In the genomic region with DNA sequence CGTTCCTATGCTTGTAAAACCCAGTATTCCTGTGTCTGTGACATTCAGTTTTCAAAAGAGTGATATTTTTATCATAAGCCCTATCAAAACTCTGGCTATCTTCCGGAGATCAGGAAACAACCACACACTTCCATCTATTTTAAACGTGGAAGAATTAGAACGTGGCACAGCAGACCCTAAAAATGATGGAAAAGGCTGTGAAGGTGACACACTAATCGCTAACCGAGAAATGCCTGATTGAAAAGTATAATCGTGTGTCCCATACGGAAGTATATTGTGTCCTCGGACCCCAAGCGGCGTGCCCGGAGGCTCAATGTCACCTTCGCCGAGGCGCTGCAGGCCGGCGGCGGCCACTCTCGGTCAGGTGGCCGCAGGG, we compare ENCODE assay signal across 8 cellular contexts. TPM values are rescaled to one million over a fixed set of nuclear protein-coding genes. Genes with fewer than 3 reads are reported as not detected.
DNase-seq lines count a peak whose midpoint lies in the region; ATAC-seq and TF ChIP-seq lines count a peak whose summit lies in the region.

No MANE protein-coding gene starts in this region.

- H3K4me3 Mint-ChIP-seq in activated T-helper 1 cell treated with anti-CD3 and anti-CD28 coated beads, Interleukin-12 subunit alpha, Interleukin-12 subunit beta, Interleukin-2, Interleukin-4 antibody, amounts not matched to agents 30 ng/mL and 10 ng/mL and 1 ng/mL, durations not matched to agents 14 hours and 24 hours and 36 hours: peak overlapping the region; percentile 91
- peak overlapping the region; percentile 85 to 90 for H3K4me3 Mint-ChIP-seq in stimulated activated naive B cell treated with anti-CD40 and anti-IgM and Interleukin-4, amounts not matched to agents 10 μg/mL and 1 μg/mL and 100 μg/mL, for 72 hours

- H3K36me3 Mint-ChIP-seq in activated T-helper 1 cell treated with anti-CD3 and anti-CD28 coated beads, Interleukin-12 subunit alpha, Interleukin-12 subunit beta, Interleukin-2, Interleukin-4 antibody, amounts not matched to agents 30 ng/mL and 10 ng/mL and 1 ng/mL, durations not matched to agents 14 hours and 24 hours and 36 hours (ENCODE audit: low read depth): peaks cover 14% of the 10 kb centered on the region
- peaks cover 3 to 7% of the 10 kb centered on the region in 2 donors for H3K36me3 Mint-ChIP-seq in stimulated activated naive B cell treated with anti-CD40 and anti-IgM and Interleukin-4, amounts not matched to agents 10 μg/mL and 1 μg/mL and 100 μg/mL, for 72 hours

- H3K36me3 ChIP-seq in A673 (ENCODE audit: insufficient read depth, low read length, poor library complexity, severe bottlenecking) (no peaks in the 10 kb centered on the region), HAP-1 (replicated peaks) (peaks cover 24% of the 10 kb centered on the region), iPS DF 6.9 (ENCODE audit: control insufficient read depth, insufficient read depth, low read length) (no peaks in the 10 kb centered on the region; the same call in 1 of the 2 replicates)

- H3K27me3 Mint-ChIP-seq in activated T-helper 1 cell treated with anti-CD3 and anti-CD28 coated beads, Interleukin-12 subunit alpha, Interleukin-12 subunit beta, Interleukin-2, Interleukin-4 antibody, amounts not matched to agents 30 ng/mL and 10 ng/mL and 1 ng/mL, durations not matched to agents 14 hours and 24 hours and 36 hours (ENCODE audit: insufficient read depth): no peaks in the 10 kb centered on the region
- no peaks in the 10 kb centered on the region for H3K27me3 Mint-ChIP-seq in stimulated activated naive B cell treated with anti-CD40 and anti-IgM and Interleukin-4, amounts not matched to agents 10 μg/mL and 1 μg/mL and 100 μg/mL, for 72 hours

- H3K9me3 ChIP-seq in A673 (ENCODE audit: low read depth, low read length, poor library complexity, severe bottlenecking) (no peaks in the 10 kb centered on the region), HAP-1 (no peaks in the 10 kb centered on the region), iPS DF 6.9 (ENCODE audit: control insufficient read depth, insufficient read depth, low read length) (no peaks in the 10 kb centered on the region)

- ATAC-seq in stimulated activated naive B cell treated with anti-CD40 and anti-IgM and Interleukin-4, amounts not matched to agents 10 μg/mL and 1 μg/mL and 100 μg/mL, for 72 hours (replicated peaks): peak in 1 of 2 donors; percentile 26
- ATAC-seq in GM19035 (IDR thresholded peaks at IDR 0.05; ENCODE audit: unreplicated experiment) (no peak), GM19395 (IDR thresholded peaks at IDR 0.05; ENCODE audit: unreplicated experiment) (no peak), GM19351 (IDR thresholded peaks at IDR 0.05; ENCODE audit: unreplicated experiment) (no peak)

- TF ChIP-seq CTCF in A673 (conservative IDR thresholded peaks at IDR 0.05; ENCODE audit: low read depth, low read length): no peak

- H3K27me3 ChIP-seq in A673 (replicated peaks; ENCODE audit: insufficient read depth, low read depth, low read length, poor library complexity): no peaks in the 10 kb centered on the region
- H3K27me3 ChIP-seq in HAP-1 (ENCODE audit: low read depth): no peaks in the 10 kb centered on the region
- no peaks in the 10 kb centered on the region for H3K27me3 ChIP-seq in iPS DF 6.9 (ENCODE audit: control insufficient read depth, insufficient read depth, low read length)

- POLR2A ChIA-PET in A673 (lab: Charles Lee; ENCODE audit: low non-redundant PET): no interaction called here

- H3K27ac Mint-ChIP-seq in activated T-helper 1 cell treated with anti-CD3 and anti-CD28 coated beads, Interleukin-12 subunit alpha, Interleukin-12 subunit beta, Interleukin-2, Interleukin-4 antibody, amounts not matched to agents 30 ng/mL and 10 ng/mL and 1 ng/mL, durations not matched to agents 14 hours and 24 hours and 36 hours: peak overlapping the region; percentile 87
- peak overlapping the region; percentile 91 for H3K27ac Mint-ChIP-seq in stimulated activated naive B cell treated with anti-CD40 and anti-IgM and Interleukin-4, amounts not matched to agents 10 μg/mL and 1 μg/mL and 100 μg/mL, for 72 hours

- peak overlapping the region; percentile 90 for H3K4me3 ChIP-seq in A673 (ENCODE audit: low read depth, low read length, poor library complexity, severe bottlenecking)
- H3K4me3 ChIP-seq in HAP-1: peak overlapping the region; percentile 96
- peak overlapping the region; percentile 93 for H3K4me3 ChIP-seq in iPS DF 6.9 (ENCODE audit: low read length)

- BruUV-seq in A673 (replicated peaks; lab: Mats Ljungman, UMichigan): TSS peak; percentile 80

- intact Hi-C loops in A673 (cut with micrococcal nuclease; ENCODE audit: unreplicated experiment): no loop called here
- intact Hi-C loops in activated T-helper 1 cell treated with anti-CD3 and anti-CD28 coated beads, Interleukin-12 subunit alpha, Interleukin-12 subunit beta, Interleukin-2, Interleukin-4 antibody, amounts not matched to agents 30 ng/mL and 10 ng/mL and 1 ng/mL, durations not matched to agents 14 hours and 24 hours and 36 hours (cut with micrococcal nuclease): loop anchor here (5.0 kb wide), 3 partner anchors 320 to 565 kb away; a partner anchor contains a TSS

- DNase-seq in A673 (ENCODE audit: low spot score) (no peak), HAP-1 (ENCODE audit: low spot score in 2 of 2) (peak in 1 of 2 experiments; percentile 60), iPS DF 6.9 (ENCODE audit: low read depth, low spot score) (no peak)
- DNase-seq in activated T-helper 1 cell treated with anti-CD3 and anti-CD28 coated beads, Interleukin-12 subunit alpha, Interleukin-12 subunit beta, Interleukin-2, Interleukin-4 antibody, amounts not matched to agents 30 ng/mL and 10 ng/mL and 1 ng/mL, durations not matched to agents 14 hours and 24 hours and 36 hours (ENCODE audit: low spot score): no peak
- DNase-seq in stimulated activated naive B cell treated with anti-CD40 and anti-IgM and Interleukin-4, amounts not matched to agents 10 μg/mL and 1 μg/mL and 100 μg/mL, for 72 hours: no peak

- CTCF ChIA-PET in A673 (lab: Charles Lee): interaction anchor here (0.6 kb wide), 1 partner anchor 1970 kb away, joined by 3 read pairs; no protein-coding TSS in a partner anchor

- peaks cover 3% of the 10 kb centered on the region for H3K4me1 ChIP-seq in A673 (ENCODE audit: insufficient read depth, low read length, poor library complexity, severe bottlenecking)
- H3K4me1 ChIP-seq in HAP-1: peaks cover 24% of the 10 kb centered on the region
- H3K4me1 ChIP-seq in iPS DF 6.9 (ENCODE audit: control insufficient read depth, insufficient read depth, low read length): no peaks in the 10 kb centered on the region

- no peaks in the 10 kb centered on the region for H3K9me3 Mint-ChIP-seq in activated T-helper 1 cell treated with anti-CD3 and anti-CD28 coated beads, Interleukin-12 subunit alpha, Interleukin-12 subunit beta, Interleukin-2, Interleukin-4 antibody, amounts not matched to agents 30 ng/mL and 10 ng/mL and 1 ng/mL, durations not matched to agents 14 hours and 24 hours and 36 hours
- H3K9me3 Mint-ChIP-seq in stimulated activated naive B cell treated with anti-CD40 and anti-IgM and Interleukin-4, amounts not matched to agents 10 μg/mL and 1 μg/mL and 100 μg/mL, for 72 hours: no peaks in the 10 kb centered on the region

- no CpG with 5 or more reads among the region's 20 CpGs for WGBS in iPS DF 6.9 (ENCODE audit: insufficient coverage, insufficient read length)

- H3K27ac ChIP-seq in A673 (ENCODE audit: low read depth, low read length, poor library complexity, severe bottlenecking) (peak overlapping the region; percentile 97), iPS DF 6.9 (ENCODE audit: low read length) (no peak overlapping the region)

- peaks cover 25% of the 10 kb centered on the region for H3K4me1 Mint-ChIP-seq in activated T-helper 1 cell treated with anti-CD3 and anti-CD28 coated beads, Interleukin-12 subunit alpha, Interleukin-12 subunit beta, Interleukin-2, Interleukin-4 antibody, amounts not matched to agents 30 ng/mL and 10 ng/mL and 1 ng/mL, durations not matched to agents 14 hours and 24 hours and 36 hours (ENCODE audit: low read depth)
- peaks cover 6 to 20% of the 10 kb centered on the region in 2 donors for H3K4me1 Mint-ChIP-seq in stimulated activated naive B cell treated with anti-CD40 and anti-IgM and Interleukin-4, amounts not matched to agents 10 μg/mL and 1 μg/mL and 100 μg/mL, for 72 hours

- in situ Hi-C loops in HAP-1 (cut with MboI; ENCODE audit: low sequenced_read_pairs): no loop called here

RNA-seq across cellular contexts. Expression of a gene that starts 0.7 kb away (rescaled TPM):
- 354 and 357 TPM in 2 replicates for total RNA-seq in A673 (2021)
- total RNA-seq in activated T-helper 1 cell treated with anti-CD3 and anti-CD28 coated beads, Interleukin-12 subunit alpha, Interleukin-12 subunit beta, Interleukin-2, Interleukin-4 antibody, amounts not matched to agents 30 ng/mL and 10 ng/mL and 1 ng/mL, durations not matched to agents 14 hours and 24 hours and 36 hours: 273 and 290 TPM in 2 replicates

RNA-seq across cellular contexts. Expression of a gene that starts 19.4 kb away (rescaled TPM):
- 20.6 and 22.5 TPM in 2 replicates for total RNA-seq in A673 (2021)
- 13.3 and 15.3 TPM in 2 replicates for total RNA-seq in activated T-helper 1 cell treated with anti-CD3 and anti-CD28 coated beads, Interleukin-12 subunit alpha, Interleukin-12 subunit beta, Interleukin-2, Interleukin-4 antibody, amounts not matched to agents 30 ng/mL and 10 ng/mL and 1 ng/mL, durations not matched to agents 14 hours and 24 hours and 36 hours

RNA-seq across cellular contexts. Expression of a gene that starts 30.6 kb away (rescaled TPM):
- total RNA-seq in A673 (2021): 86.6 and 93.2 TPM in 2 replicates
- total RNA-seq in activated T-helper 1 cell treated with anti-CD3 and anti-CD28 coated beads, Interleukin-12 subunit alpha, Interleukin-12 subunit beta, Interleukin-2, Interleukin-4 antibody, amounts not matched to agents 30 ng/mL and 10 ng/mL and 1 ng/mL, durations not matched to agents 14 hours and 24 hours and 36 hours: 72.6 and 73.2 TPM in 2 replicates

RNA-seq across cellular contexts. Expression of a gene that starts 47.4 kb away (rescaled TPM):
- total RNA-seq in A673 (2021): 48.2 and 62.8 TPM in 2 replicates
- total RNA-seq in activated T-helper 1 cell treated with anti-CD3 and anti-CD28 coated beads, Interleukin-12 subunit alpha, Interleukin-12 subunit beta, Interleukin-2, Interleukin-4 antibody, amounts not matched to agents 30 ng/mL and 10 ng/mL and 1 ng/mL, durations not matched to agents 14 hours and 24 hours and 36 hours: 57.7 and 62.8 TPM in 2 replicates

RNA-seq across cellular contexts. Expression of a gene that starts 58.1 kb away (rescaled TPM):
- total RNA-seq in A673 (2021): 3.8 and 5.8 TPM in 2 replicates
- total RNA-seq in activated T-helper 1 cell treated with anti-CD3 and anti-CD28 coated beads, Interleukin-12 subunit alpha, Interleukin-12 subunit beta, Interleukin-2, Interleukin-4 antibody, amounts not matched to agents 30 ng/mL and 10 ng/mL and 1 ng/mL, durations not matched to agents 14 hours and 24 hours and 36 hours: 2.0 and 3.5 TPM in 2 replicates
